In genomic region chr11:95790933-95791247, GRCh38 we compare ENCODE assay signal across 8 cellular contexts. TPM values are rescaled to one million over a fixed set of nuclear protein-coding genes. Genes with fewer than 3 reads are reported as not detected.
DNase-seq lines count a peak whose midpoint lies in the region; ATAC-seq, FAIRE-seq and TF ChIP-seq lines count a peak whose summit lies in the region.

No MANE protein-coding gene starts in this region.

- peak; percentile 13 for ATAC-seq in activated T-helper 17 cell treated with anti-CD3 and anti-CD28 coated beads, Interleukin-2, amount 50 U/mL, for 72 hours (replicated peaks)
- ATAC-seq in natural killer cell treated with Interleukin-12 subunit alpha and Interleukin-12 subunit beta and Interleukin-15 and Interleukin-18, amount 100 ng/mL, for 72 hours: no peak

- H2AFZ ChIP-seq in OCI-LY1 (ENCODE audit: low read length): no peak overlapping the region

- H3K4me1 ChIP-seq in OCI-LY1 (ENCODE audit: insufficient read depth, low read length, severe bottlenecking): peaks cover 30% of the 10 kb centered on the region

- H3K4me2 ChIP-seq in OCI-LY1 (ENCODE audit: low read length): peak overlapping the region; percentile 94

- H3K36me3 Mint-ChIP-seq in activated T-helper 17 cell treated with anti-CD3 and anti-CD28 coated beads, Interleukin-2, amount 50 U/mL, for 72 hours (ENCODE audit: low read depth): peaks cover 84% of the 10 kb centered on the region
- H3K36me3 Mint-ChIP-seq in natural killer cell treated with Interleukin-12 subunit alpha and Interleukin-12 subunit beta and Interleukin-15 and Interleukin-18, amount 100 ng/mL, for 72 hours: peaks cover 17% of the 10 kb centered on the region
- peaks cover 59% of the 10 kb centered on the region for H3K36me3 Mint-ChIP-seq in stimulated activated naive CD8-positive, alpha-beta T cell treated with anti-CD3 and anti-CD28 coated beads, Interleukin-15, Interleukin-2, amounts not matched to agents 100 ng/mL and 50 ng/mL, for 24 hours (ENCODE audit: low read depth)

- H3K9ac ChIP-seq in OCI-LY1 (ENCODE audit: low read length): peak overlapping the region; percentile 78

- H3K9me3 ChIP-seq in OCI-LY1 (ENCODE audit: low read length): no peaks in the 10 kb centered on the region

- no peak for FAIRE-seq in GM12891 (lab: Jason Lieb, UNC)

- H3K4me3 ChIP-seq in OCI-LY1 (ENCODE audit: low read depth, low read length, poor library complexity, severe bottlenecking) (peak overlapping the region; percentile 99), fibroblast of pulmonary artery (replicated peaks; ENCODE audit: low read depth, low read length) (peak overlapping the region; percentile 93)

- peaks cover 58% of the 10 kb centered on the region for H3K79me2 ChIP-seq in OCI-LY1 (ENCODE audit: insufficient read depth, low read length)

- TF ChIP-seq CTCF in OCI-LY1 (IDR thresholded peaks at IDR 0.05; ENCODE audit: low read length) (no peak), fibroblast of pulmonary artery (IDR thresholded peaks at IDR 0.05; ENCODE audit: low read length, missing control alignments) (no peak)

- H3F3A ChIP-seq in OCI-LY1 (ENCODE audit: insufficient read depth, low read length): no peaks in the 10 kb centered on the region

- peak overlapping the region; percentile 100 for H3K27ac Mint-ChIP-seq in activated T-helper 17 cell treated with anti-CD3 and anti-CD28 coated beads, Interleukin-2, amount 50 U/mL, for 72 hours
- H3K27ac Mint-ChIP-seq in natural killer cell treated with Interleukin-12 subunit alpha and Interleukin-12 subunit beta and Interleukin-15 and Interleukin-18, amount 100 ng/mL, for 72 hours: peak overlapping the region; percentile 97 to 100
- peak overlapping the region; percentile 100 for H3K27ac Mint-ChIP-seq in stimulated activated naive CD8-positive, alpha-beta T cell treated with anti-CD3 and anti-CD28 coated beads, Interleukin-15, Interleukin-2, amounts not matched to agents 100 ng/mL and 50 ng/mL, for 24 hours

- no peak; the same call in 1 of the 2 replicates for TF ChIP-seq POLR2A in GM12891 (IDR thresholded peaks at IDR 0.05; ENCODE audit: low read depth, low read length)

- H4K20me1 ChIP-seq in OCI-LY1 (ENCODE audit: insufficient read depth, low read length): no peaks in the 10 kb centered on the region

- peaks cover 25% of the 10 kb centered on the region for H3K36me3 ChIP-seq in OCI-LY1 (ENCODE audit: insufficient read depth, low read length)

- peaks cover 36% of the 10 kb centered on the region for H3K4me1 Mint-ChIP-seq in activated T-helper 17 cell treated with anti-CD3 and anti-CD28 coated beads, Interleukin-2, amount 50 U/mL, for 72 hours
- H3K4me1 Mint-ChIP-seq in natural killer cell treated with Interleukin-12 subunit alpha and Interleukin-12 subunit beta and Interleukin-15 and Interleukin-18, amount 100 ng/mL, for 72 hours (ENCODE audit: low read depth in 2 of 2): peaks cover 36 to 38% of the 10 kb centered on the region in 2 donors
- peaks cover 65% of the 10 kb centered on the region for H3K4me1 Mint-ChIP-seq in stimulated activated naive CD8-positive, alpha-beta T cell treated with anti-CD3 and anti-CD28 coated beads, Interleukin-15, Interleukin-2, amounts not matched to agents 100 ng/mL and 50 ng/mL, for 24 hours (ENCODE audit: low read depth)

- H3K27me3 ChIP-seq in OCI-LY1 (ENCODE audit: insufficient read depth, low read length): no peaks in the 10 kb centered on the region

- no peaks in the 10 kb centered on the region for H3K27me3 Mint-ChIP-seq in activated T-helper 17 cell treated with anti-CD3 and anti-CD28 coated beads, Interleukin-2, amount 50 U/mL, for 72 hours
- no peaks in the 10 kb centered on the region for H3K27me3 Mint-ChIP-seq in natural killer cell treated with Interleukin-12 subunit alpha and Interleukin-12 subunit beta and Interleukin-15 and Interleukin-18, amount 100 ng/mL, for 72 hours
- H3K27me3 Mint-ChIP-seq in stimulated activated naive CD8-positive, alpha-beta T cell treated with anti-CD3 and anti-CD28 coated beads, Interleukin-15, Interleukin-2, amounts not matched to agents 100 ng/mL and 50 ng/mL, for 24 hours: no peaks in the 10 kb centered on the region

- H3K9me3 Mint-ChIP-seq in activated T-helper 17 cell treated with anti-CD3 and anti-CD28 coated beads, Interleukin-2, amount 50 U/mL, for 72 hours: no peaks in the 10 kb centered on the region
- H3K9me3 Mint-ChIP-seq in natural killer cell treated with Interleukin-12 subunit alpha and Interleukin-12 subunit beta and Interleukin-15 and Interleukin-18, amount 100 ng/mL, for 72 hours: no peaks in the 10 kb centered on the region
- no peaks in the 10 kb centered on the region for H3K9me3 Mint-ChIP-seq in stimulated activated naive CD8-positive, alpha-beta T cell treated with anti-CD3 and anti-CD28 coated beads, Interleukin-15, Interleukin-2, amounts not matched to agents 100 ng/mL and 50 ng/mL, for 24 hours

- DNase-seq in GM03348 (ENCODE audit: low spot score) (peak; percentile 43), HT1080 (ENCODE audit: low read depth) (peak; percentile 61), fibroblast of pulmonary artery (ENCODE audit: low read depth) (peak; percentile 71), GM12891 (ENCODE audit: insufficient read length, low spot score) (no peak)
- DNase-seq in natural killer cell treated with Interleukin-12 subunit alpha and Interleukin-12 subunit beta and Interleukin-15 and Interleukin-18, amount 100 ng/mL, for 72 hours (ENCODE audit: low spot score): peak; percentile 60

- H3K27ac ChIP-seq in OCI-LY1 (ENCODE audit: low read depth, low read length, poor library complexity, severe bottlenecking): peak overlapping the region; percentile 91

- H3K9me2 ChIP-seq in OCI-LY1 (ENCODE audit: low read depth, low read length): no peaks in the 10 kb centered on the region

- H3K4me3 Mint-ChIP-seq in activated T-helper 17 cell treated with anti-CD3 and anti-CD28 coated beads, Interleukin-2, amount 50 U/mL, for 72 hours: peak overlapping the region; percentile 86
- H3K4me3 Mint-ChIP-seq in natural killer cell treated with Interleukin-12 subunit alpha and Interleukin-12 subunit beta and Interleukin-15 and Interleukin-18, amount 100 ng/mL, for 72 hours: peak overlapping the region; percentile 90
- H3K4me3 Mint-ChIP-seq in stimulated activated naive CD8-positive, alpha-beta T cell treated with anti-CD3 and anti-CD28 coated beads, Interleukin-15, Interleukin-2, amounts not matched to agents 100 ng/mL and 50 ng/mL, for 24 hours: peak overlapping the region; percentile 97

TF ChIP-seq in GM12891, 5 proteins besides CTCF, POLR2A, EP300 and RAD21:
- no peak for TF ChIP-seq POU2F2 (IDR thresholded peaks at IDR 0.05; ENCODE audit: low read depth, low read length)
- TF ChIP-seq TAF1 (IDR thresholded peaks at IDR 0.05; ENCODE audit: low read depth, low read length): no peak
- no peak; the same call in 1 of the 2 replicates for TF ChIP-seq POLR2AphosphoS5 (IDR thresholded peaks at IDR 0.05; ENCODE audit: low read depth, low read length)
- no peak for TF ChIP-seq PAX5 (IDR thresholded peaks at IDR 0.05; ENCODE audit: insufficient read depth, low read length, severe bottlenecking)
- no peak for TF ChIP-seq SPI1 (IDR thresholded peaks at IDR 0.05; ENCODE audit: low read depth, low read length)

RNA-seq across cellular contexts. Expression of gene CEP57, which starts 0.6 kb away (rescaled TPM):
- 27.0 and 32.8 TPM in 2 replicates for total RNA-seq in HT1080 (2014; rRNA removed; shearing (Covaris generic))
- polyA plus RNA-seq in HT1080 (2015; cell fraction: cytosol; rRNA removed): 23.4 and 28.4 TPM in 2 replicates
- polyA plus RNA-seq in HT1080 (2015; cell fraction: nucleus; rRNA removed): 45.4 and 46.9 TPM in 2 replicates
- 100 to 1,000 TPM in 1 of 2 donors, 10 to 100 TPM in 1; 79.9 to 159 TPM for total RNA-seq in activated T-helper 17 cell treated with anti-CD3 and anti-CD28 coated beads, Interleukin-2, amount 50 U/mL, for 72 hours
- 10 to 100 TPM; 35.0 to 52.0 TPM for total RNA-seq in natural killer cell treated with Interleukin-12 subunit alpha and Interleukin-12 subunit beta and Interleukin-15 and Interleukin-18, amount 100 ng/mL, for 72 hours
- polyA plus RNA-seq in GM12891 (2012; ENCODE audit: low read depth, missing spikeins): 34.2 TPM

RNA-seq across cellular contexts. Expression of gene FAM76B, which starts 1.3 kb away (rescaled TPM):
- total RNA-seq in HT1080 (2014; rRNA removed; shearing (Covaris generic)): 11.9 and 13.2 TPM in 2 replicates
- 13.0 and 14.0 TPM in 2 replicates for polyA plus RNA-seq in HT1080 (2015; cell fraction: cytosol; rRNA removed)
- polyA plus RNA-seq in HT1080 (2015; cell fraction: nucleus; rRNA removed): 89.9 and 90.5 TPM in 2 replicates
- 10 to 100 TPM; 38.3 to 50.7 TPM for total RNA-seq in activated T-helper 17 cell treated with anti-CD3 and anti-CD28 coated beads, Interleukin-2, amount 50 U/mL, for 72 hours
- total RNA-seq in natural killer cell treated with Interleukin-12 subunit alpha and Interleukin-12 subunit beta and Interleukin-15 and Interleukin-18, amount 100 ng/mL, for 72 hours: 10 to 100 TPM; 34.6 to 35.3 TPM
- 19.0 TPM for polyA plus RNA-seq in GM12891 (2012; ENCODE audit: low read depth, missing spikeins)
